ENCODE assay signal across 9 cellular contexts in the genomic region with DNA sequence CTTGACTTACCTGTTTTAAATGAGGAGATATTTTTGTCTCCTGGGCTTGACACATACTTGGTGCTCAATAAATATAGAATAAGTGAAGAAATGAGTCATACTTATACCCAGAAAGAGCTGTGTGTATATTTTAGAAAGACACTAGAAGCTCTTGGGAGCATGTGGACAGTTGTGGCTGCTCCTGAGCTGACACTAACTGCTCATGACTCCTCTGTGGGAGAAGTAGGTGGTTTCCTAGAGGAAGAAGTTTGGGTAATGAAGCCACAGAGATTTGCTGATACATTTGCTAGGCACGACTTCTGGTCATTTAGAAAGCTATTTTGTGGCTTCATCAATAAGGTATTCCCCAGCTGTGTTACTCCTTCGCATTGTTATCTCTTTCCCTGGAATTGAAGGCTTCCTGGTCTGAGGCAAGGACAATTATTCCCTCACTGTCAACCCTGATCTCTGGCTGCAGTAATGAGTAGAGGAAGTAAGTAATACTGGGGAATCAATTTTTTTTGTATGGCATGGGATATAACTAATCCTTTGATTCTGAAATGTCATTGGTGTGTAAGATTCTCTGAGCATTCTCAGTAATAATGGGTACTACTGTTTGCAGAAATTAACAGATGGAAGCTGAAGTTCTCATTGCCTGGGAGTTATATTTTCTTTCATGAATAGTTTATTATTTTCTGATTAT.
DNase-seq lines count a peak whose midpoint lies in the region; ATAC-seq and TF ChIP-seq lines count a peak whose summit lies in the region.
"Had no signal": no experiment of that assay in that cellular context is flagged by ENCODE, and none has a peak within 500 bp of the region (broad histone marks: within the 10 kb centered on the region; RNA-seq: fewer than 3 reads in every experiment).

No MANE protein-coding gene starts in this region.

- H3K18ac ChIP-seq in neuronal stem cell (ENCODE audit: low read length): no peak overlapping the region

- no peak overlapping the region for H2BK120ac ChIP-seq in neuronal stem cell (ENCODE audit: low read depth, low read length)

- DNase-seq in GM10266 (ENCODE audit: extremely low spot score): peak; percentile 23
- DNase-seq in fibroblast of mammary gland (ENCODE audit: low read depth): peak; percentile 76
- no peak for DNase-seq in NCI-H146 (lab: John Stamatoyannopoulos, UW)
- no peak for DNase-seq in uterus
- DNase-seq in neuronal stem cell (ENCODE audit: low spot score): no peak
- no peak for DNase-seq in natural killer cell treated with Interleukin-12 subunit alpha and Interleukin-12 subunit beta and Interleukin-15 and Interleukin-18, amount 100 ng/mL, for 72 hours (ENCODE audit: low spot score)
- DNase-seq: WERI-Rb-1 had no signal

- WGBS in neuronal stem cell (ENCODE audit: extremely low coverage in 2 of 2, insufficient read length in 2 of 2, insufficient replicate concordance in 1 of 2), 2 donors: no CpG with 5 or more reads among the region's 2 CpGs

- no peak for TF ChIP-seq CTCF in GM10266 (IDR thresholded peaks at IDR 0.05; ENCODE audit: control insufficient read depth, insufficient read depth, low read depth, missing control alignments)
- no peak for TF ChIP-seq CTCF in fibroblast of mammary gland (conservative IDR thresholded peaks at IDR 0.05; ENCODE audit: control insufficient read depth, insufficient read depth, low read depth, low read length)
- TF ChIP-seq CTCF in uterus (IDR thresholded peaks at IDR 0.05): no peak

- no peak overlapping the region for H2AFZ ChIP-seq in neuronal stem cell (ENCODE audit: low read length)

- no peaks in the 10 kb centered on the region for H3K79me1 ChIP-seq in neuronal stem cell (ENCODE audit: low read depth, low read length)

- H3K27ac Mint-ChIP-seq in natural killer cell treated with Interleukin-12 subunit alpha and Interleukin-12 subunit beta and Interleukin-15 and Interleukin-18, amount 100 ng/mL, for 72 hours: no peak overlapping the region

- no peak overlapping the region for H3K23ac ChIP-seq in neuronal stem cell (ENCODE audit: low read depth, low read length, poor library complexity)

- H3K4me1 ChIP-seq in uterus: no peaks in the 10 kb centered on the region
- peaks cover 6 to 23% of the 10 kb centered on the region in 2 donors for H3K4me1 ChIP-seq in neuronal stem cell (ENCODE audit: control insufficient read depth in 2 of 2, insufficient read depth in 1 of 2, low read depth in 1 of 2, low read length in 2 of 2)

- no peak overlapping the region for H3K14ac ChIP-seq in neuronal stem cell (ENCODE audit: low read length)

- H3K27me3 Mint-ChIP-seq in natural killer cell treated with Interleukin-12 subunit alpha and Interleukin-12 subunit beta and Interleukin-15 and Interleukin-18, amount 100 ng/mL, for 72 hours: no peaks in the 10 kb centered on the region

- no peak overlapping the region for H3K4me3 Mint-ChIP-seq in natural killer cell treated with Interleukin-12 subunit alpha and Interleukin-12 subunit beta and Interleukin-15 and Interleukin-18, amount 100 ng/mL, for 72 hours

- intact Hi-C loops in uterus (cut with DNase I; ENCODE audit: low total_unique reads): no loop called here

- ATAC-seq in GM21526 (IDR thresholded peaks at IDR 0.05; ENCODE audit: low FRiP score, unreplicated experiment): peak; percentile 94
- ATAC-seq in HG03521 (IDR thresholded peaks at IDR 0.05; ENCODE audit: unreplicated experiment): peak; percentile 79
- no peak for ATAC-seq in natural killer cell treated with Interleukin-12 subunit alpha and Interleukin-12 subunit beta and Interleukin-15 and Interleukin-18, amount 100 ng/mL, for 72 hours

- H4K91ac ChIP-seq in neuronal stem cell (ENCODE audit: low read depth, low read length, poor library complexity): no peak overlapping the region

- H3K9ac ChIP-seq in neuronal stem cell (ENCODE audit: low read depth, low read length, poor library complexity): no peak overlapping the region

- H3K27me3 ChIP-seq in uterus: no peaks in the 10 kb centered on the region
- H3K27me3 ChIP-seq in neuronal stem cell (ENCODE audit: control insufficient read depth in 3 of 3, insufficient read depth in 3 of 3, low read depth in 1 of 3, low read length in 3 of 3): no peaks in the 10 kb centered on the region

- H3K36me3 ChIP-seq in uterus: no peaks in the 10 kb centered on the region
- no peaks in the 10 kb centered on the region for H3K36me3 ChIP-seq in neuronal stem cell (replicated peaks in 1 of 2; ENCODE audit: control insufficient read depth in 2 of 2, insufficient read depth in 2 of 2, low read length in 2 of 2)
- H3K36me3 ChIP-seq: WERI-Rb-1 had no signal

- H3K4ac ChIP-seq in neuronal stem cell (ENCODE audit: low read length): no peak overlapping the region

- H2BK12ac ChIP-seq in neuronal stem cell (ENCODE audit: low read length): no peak overlapping the region

- no peak overlapping the region for H3K27ac ChIP-seq in uterus
- H3K27ac ChIP-seq in neuronal stem cell (replicated peaks; ENCODE audit: low read length): no peak overlapping the region
- H3K27ac ChIP-seq: WERI-Rb-1 had no signal

- H3K9me3 Mint-ChIP-seq in natural killer cell treated with Interleukin-12 subunit alpha and Interleukin-12 subunit beta and Interleukin-15 and Interleukin-18, amount 100 ng/mL, for 72 hours: no peaks in the 10 kb centered on the region

- H3K4me1 Mint-ChIP-seq in natural killer cell treated with Interleukin-12 subunit alpha and Interleukin-12 subunit beta and Interleukin-15 and Interleukin-18, amount 100 ng/mL, for 72 hours (ENCODE audit: low read depth in 2 of 2): no peaks in the 10 kb centered on the region

- H3K4me3 ChIP-seq in fibroblast of mammary gland (ENCODE audit: control insufficient read depth, low read depth, low read length) (peak overlapping the region; percentile 20), uterus (no peak overlapping the region), neuronal stem cell (ENCODE audit: low read length in 2 of 2) (no peak overlapping the region)

- H3K4me2 ChIP-seq in neuronal stem cell (ENCODE audit: insufficient read depth, low read length, poor library complexity, severe bottlenecking): no peak overlapping the region

- no peak for TF ChIP-seq POLR2A in uterus (IDR thresholded peaks at IDR 0.05)

- H2BK5ac ChIP-seq in neuronal stem cell (ENCODE audit: low read length): no peak overlapping the region

- H3K9me3 ChIP-seq in uterus: no peaks in the 10 kb centered on the region
- no peaks in the 10 kb centered on the region for H3K9me3 ChIP-seq in neuronal stem cell (replicated peaks in 1 of 2; ENCODE audit: control insufficient read depth in 2 of 2, insufficient read depth in 1 of 2, low read depth in 1 of 2, low read length in 2 of 2)

- H2AK5ac ChIP-seq in neuronal stem cell (ENCODE audit: low read depth, low read length): no peak overlapping the region

- no peaks in the 10 kb centered on the region for H3K36me3 Mint-ChIP-seq in natural killer cell treated with Interleukin-12 subunit alpha and Interleukin-12 subunit beta and Interleukin-15 and Interleukin-18, amount 100 ng/mL, for 72 hours

- no peak overlapping the region for H4K8ac ChIP-seq in neuronal stem cell (ENCODE audit: low read depth, low read length)

- no peak overlapping the region for H2BK15ac ChIP-seq in neuronal stem cell (ENCODE audit: low read length)

Comparison
In these comparisons a context has a peak if more than half of its experiments do, and no peak if none do; other contexts are left out.
1. DNase-seq: peak in GM10266 (single experiment) and fibroblast of mammary gland (single experiment); none in NCI-H146 (single experiment), uterus (0 of 2), neuronal stem cell (single experiment) and natural killer cell treated with Interleukin-12 subunit alpha and Interleukin-12 subunit beta and Interleukin-15 and Interleukin-18, amount 100 ng/mL, for 72 hours (single experiment).
2. ATAC-seq: peak in GM21526 (single experiment) and HG03521 (single experiment); none in natural killer cell treated with Interleukin-12 subunit alpha and Interleukin-12 subunit beta and Interleukin-15 and Interleukin-18, amount 100 ng/mL, for 72 hours (0 of 2).